Comparison of ENCODE assay signal across 8 cellular contexts in the genomic region with DNA sequence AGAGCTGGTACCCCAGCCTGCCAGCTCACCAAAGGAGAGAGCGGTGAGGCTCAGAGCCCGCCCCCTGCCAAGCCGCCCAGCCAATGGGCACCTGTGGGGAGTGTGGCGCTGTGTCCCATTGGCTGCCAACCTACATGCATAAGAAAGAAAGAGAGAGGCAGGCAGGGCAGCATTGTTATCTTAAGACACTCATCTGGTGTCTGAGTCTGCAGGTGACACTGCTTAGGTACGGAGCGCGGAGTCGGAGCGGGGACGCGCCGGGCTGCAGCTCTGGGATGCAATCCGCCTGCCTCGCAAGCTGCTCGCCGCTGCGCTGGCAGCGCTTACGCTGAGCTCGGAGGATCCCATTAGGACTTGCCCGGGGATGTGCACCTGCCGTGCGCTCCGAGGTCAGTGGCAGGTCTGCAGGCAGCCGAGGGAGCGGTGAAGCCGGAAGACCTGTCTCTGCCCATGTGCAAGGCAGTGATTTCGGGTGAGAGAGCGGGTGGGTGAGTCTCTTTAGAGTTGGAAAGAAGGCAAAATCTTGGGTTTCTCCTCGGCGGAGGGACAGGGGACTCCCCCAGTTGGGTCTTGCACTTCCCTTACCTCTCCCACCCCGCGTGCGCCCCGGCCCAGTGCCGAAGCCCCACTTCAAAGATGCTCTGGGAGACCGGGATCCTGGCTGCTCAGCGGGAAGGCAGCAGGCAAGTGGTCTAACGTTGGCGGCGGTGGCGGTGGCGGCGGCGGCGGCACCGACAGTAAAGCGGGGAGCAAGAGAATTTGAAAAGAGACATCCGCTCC. TPM values are rescaled to one million over a fixed set of nuclear protein-coding genes. Genes with fewer than 3 reads are reported as not detected.
DNase-seq lines count a peak whose midpoint lies in the region; ATAC-seq and TF ChIP-seq lines count a peak whose summit lies in the region.

A gene with protein sequence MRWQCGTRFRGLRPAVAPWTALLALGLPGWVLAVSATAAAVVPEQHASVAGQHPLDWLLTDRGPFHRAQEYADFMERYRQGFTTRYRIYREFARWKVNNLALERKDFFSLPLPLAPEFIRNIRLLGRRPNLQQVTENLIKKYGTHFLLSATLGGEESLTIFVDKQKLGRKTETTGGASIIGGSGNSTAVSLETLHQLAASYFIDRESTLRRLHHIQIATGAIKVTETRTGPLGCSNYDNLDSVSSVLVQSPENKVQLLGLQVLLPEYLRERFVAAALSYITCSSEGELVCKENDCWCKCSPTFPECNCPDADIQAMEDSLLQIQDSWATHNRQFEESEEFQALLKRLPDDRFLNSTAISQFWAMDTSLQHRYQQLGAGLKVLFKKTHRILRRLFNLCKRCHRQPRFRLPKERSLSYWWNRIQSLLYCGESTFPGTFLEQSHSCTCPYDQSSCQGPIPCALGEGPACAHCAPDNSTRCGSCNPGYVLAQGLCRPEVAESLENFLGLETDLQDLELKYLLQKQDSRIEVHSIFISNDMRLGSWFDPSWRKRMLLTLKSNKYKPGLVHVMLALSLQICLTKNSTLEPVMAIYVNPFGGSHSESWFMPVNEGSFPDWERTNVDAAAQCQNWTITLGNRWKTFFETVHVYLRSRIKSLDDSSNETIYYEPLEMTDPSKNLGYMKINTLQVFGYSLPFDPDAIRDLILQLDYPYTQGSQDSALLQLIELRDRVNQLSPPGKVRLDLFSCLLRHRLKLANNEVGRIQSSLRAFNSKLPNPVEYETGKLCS (plus strand): TSS at position 203 of the 780 bp plus-strand sequence. CDS start 58,919 bp downstream, outside the sequence.

- H2AFZ ChIP-seq in mesenchymal stem cell (ENCODE audit: low read depth, low read length): peak within 1 kb of the TSS; percentile 29

- no peaks in the 10 kb centered on the region for H3K36me3 ChIP-seq in mesenchymal stem cell (ENCODE audit: control insufficient read depth in 1 of 2, insufficient read depth in 2 of 2, low read depth in 1 of 2, low read length in 2 of 2)
- no peaks in the 10 kb centered on the region for H3K36me3 ChIP-seq in uterus

- H3K9ac ChIP-seq in mesenchymal stem cell (ENCODE audit: low read length): no peak within 1 kb of the TSS

- ATAC-seq in HG02973 (IDR thresholded peaks at IDR 0.05; ENCODE audit: unreplicated experiment): no peak

- 3% methylated on average over 49 of the region's 49 CpGs for WGBS in mesenchymal stem cell

- H3K23ac ChIP-seq in mesenchymal stem cell (ENCODE audit: low read length in 2 of 2): peak within 1 kb of the TSS in 1 of 2 experiments; percentile 86

- no peak within 1 kb of the TSS for H3K27ac ChIP-seq in mesenchymal stem cell (ENCODE audit: low read length, poor library complexity, severe bottlenecking)
- H3K27ac ChIP-seq in uterus: no peak within 1 kb of the TSS

- TF ChIP-seq POLR2A in uterus (IDR thresholded peaks at IDR 0.05): no peak

- no peak within 1 kb of the TSS for H2BK12ac ChIP-seq in mesenchymal stem cell (ENCODE audit: low read length in 2 of 2)

- no peak within 1 kb of the TSS for H3K18ac ChIP-seq in mesenchymal stem cell (ENCODE audit: low read depth in 1 of 2, low read length in 2 of 2)

- H2AK5ac ChIP-seq in mesenchymal stem cell (ENCODE audit: low read length, severe bottlenecking): no peak within 1 kb of the TSS

- no peak within 1 kb of the TSS for H2BK120ac ChIP-seq in mesenchymal stem cell (ENCODE audit: low read depth, low read length)

- H3K4ac ChIP-seq in mesenchymal stem cell (ENCODE audit: low read depth in 1 of 2, low read length in 2 of 2): no peak within 1 kb of the TSS

- peak within 1 kb of the TSS in 1 of 2 experiments; percentile 82 for H3K14ac ChIP-seq in mesenchymal stem cell (ENCODE audit: low read length in 2 of 2)

- H4K91ac ChIP-seq in mesenchymal stem cell (ENCODE audit: low read length): no peak within 1 kb of the TSS

- H3K4me3 ChIP-seq in mesenchymal stem cell (ENCODE audit: insufficient read depth in 1 of 2, low read depth in 1 of 2, low read length in 2 of 2) (peak within 1 kb of the TSS; percentile 54 to 79), uterus (peak within 1 kb of the TSS; percentile 6 to 23)

- no peak within 1 kb of the TSS for H4K8ac ChIP-seq in mesenchymal stem cell (ENCODE audit: low read length)

- H3K9me3 ChIP-seq in mesenchymal stem cell (ENCODE audit: control insufficient read depth, low read length): no peaks in the 10 kb centered on the region
- H3K9me3 ChIP-seq in uterus: no peaks in the 10 kb centered on the region

- intact Hi-C loops in uterus (cut with DNase I; ENCODE audit: low total_unique reads): no loop called here

- peak within 1 kb of the TSS; percentile 87 for H3K4me2 ChIP-seq in mesenchymal stem cell (ENCODE audit: low read length, poor library complexity, severe bottlenecking)

- peak; percentile 16 for DNase-seq in COLO829 (ENCODE audit: low spot score)
- peak; percentile 31 for DNase-seq in H4 (ENCODE audit: low spot score)
- DNase-seq in NCI-H2227 treated with DMSO at 0.1 percent for 48 hours (lab: John Stamatoyannopoulos, UW): peak; percentile 88
- peak; percentile 42 for DNase-seq in dermis blood vessel endothelial cell
- peak; percentile 57 for DNase-seq in mesenchymal stem cell
- DNase-seq in uterus: peak in 1 of 2 donors; percentile 24
- DNase-seq in stimulated activated CD4-positive, alpha-beta T cell treated with anti-CD3 and anti-CD28 coated beads, Interleukin-12 subunit alpha, Interleukin-12 subunit beta, amount 100 ng/mL, for 4 hours: no peak

- H2BK15ac ChIP-seq in mesenchymal stem cell (ENCODE audit: low read depth, poor library complexity, severe bottlenecking): no peak within 1 kb of the TSS

- H2BK5ac ChIP-seq in mesenchymal stem cell (ENCODE audit: low read depth, low read length, poor library complexity, severe bottlenecking): no peak within 1 kb of the TSS

- H3K79me1 ChIP-seq in mesenchymal stem cell (replicated peaks; ENCODE audit: low read length, poor library complexity, severe bottlenecking): no peaks in the 10 kb centered on the region

- no peak for TF ChIP-seq CTCF in uterus (IDR thresholded peaks at IDR 0.05)

- H3K27me3 ChIP-seq in mesenchymal stem cell (ENCODE audit: control insufficient read depth in 1 of 2, insufficient read depth in 1 of 2, low read length in 2 of 2) (peaks cover 67 to 81% of the 10 kb centered on the region in 2 experiments), uterus (peaks cover 0 to 20% of the 10 kb centered on the region in 2 donors)

- H3K4me1 ChIP-seq in mesenchymal stem cell (ENCODE audit: control insufficient read depth, insufficient read depth, low read depth, low read length) (peaks cover 9% of the 10 kb centered on the region), uterus (no peaks in the 10 kb centered on the region)

RNA-seq across cellular contexts. Expression of the gene that starts here (rescaled TPM):
- 0.21 and 0.39 TPM in 2 replicates for total RNA-seq in H4 (2014; rRNA removed; shearing (Covaris generic))
- not detected in 2 replicates for total RNA-seq in dermis blood vessel endothelial cell
- polyA plus RNA-seq in mesenchymal stem cell (2013, experiment 1 of 2): 0.44 TPM
- polyA plus RNA-seq in mesenchymal stem cell (2013, experiment 2 of 2): 0.34 TPM
- 1 to 10 TPM in 1 of 4 donors, under 1 TPM in 1, not detected in 2; 0.18 to 5.7 TPM for total RNA-seq in uterus

Comparison
In these comparisons a context has a peak if more than half of its experiments do, and no peak if none do; other contexts are left out.
1. Peak in DNase-seq in H4; RNA of the gene not detected or under 1 TPM.
2. Peak in DNase-seq in dermis blood vessel endothelial cell; RNA of the gene not detected or under 1 TPM.